Comparison of ENCODE assay signal across 21 cellular contexts in the genomic region with DNA sequence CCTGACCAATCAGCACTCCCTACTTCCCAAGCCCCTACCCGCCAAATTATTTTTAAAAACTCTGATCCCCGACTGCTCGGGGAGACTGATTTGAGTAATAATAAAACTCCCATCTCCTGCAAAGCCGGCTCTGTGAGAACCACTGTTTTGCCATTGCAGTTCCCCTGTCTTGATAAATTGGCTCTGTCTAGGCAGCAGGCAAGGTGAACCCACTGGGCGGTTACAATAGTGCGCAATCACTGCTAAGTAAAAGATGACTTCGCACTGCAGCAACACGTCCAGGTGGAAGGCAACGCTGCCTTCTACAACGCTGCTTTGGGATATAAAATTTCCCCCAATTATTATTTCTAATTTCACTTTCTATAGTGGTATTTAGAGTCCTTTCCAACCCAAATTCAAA. TPM values are rescaled to one million over a fixed set of nuclear protein-coding genes. Genes with fewer than 3 reads are reported as not detected.
"Had no signal": no experiment of that assay in that cellular context is flagged by ENCODE, and none has a peak within 500 bp of the region (broad histone marks: within the 10 kb centered on the region; RNA-seq: fewer than 3 reads in every experiment).

No MANE protein-coding gene starts in this region.

- H3K4me3 ChIP-seq: colonic mucosa, lower lobe of right lung, sigmoid colon, thyroid gland had no signal

- H3K9me3 ChIP-seq: colonic mucosa, lower lobe of right lung, sigmoid colon, thyroid gland had no signal

- H3K9me3 Mint-ChIP-seq: activated naive CD8-positive, alpha-beta T cell treated with anti-CD3 and anti-CD28 coated beads, Interleukin-2, amount 10 ng/mL, durations not matched to agents 7 days and 5 days; activated T-cell treated with anti-CD3 and anti-CD28 coated beads, Interleukin-2, amount 50 U/mL, for 72 hours; brain; central memory CD8-positive, alpha-beta T cell; naive thymus-derived CD8-positive, alpha-beta T cell; stimulated activated memory B cell treated with anti-CD40 and anti-IgM and Interleukin-4, amounts not matched to agents 10 μg/mL and 1 μg/mL and 100 μg/mL, for 72 hours had no signal

- H3K36me3 Mint-ChIP-seq: brain had no signal

- H3K27ac ChIP-seq: colonic mucosa, foreskin keratinocyte, lower lobe of right lung, parathyroid adenoma, sigmoid colon, thyroid gland, VCaP had no signal

- ATAC-seq: foreskin keratinocyte; naive thymus-derived CD8-positive, alpha-beta T cell had no signal

- H3K4me1 Mint-ChIP-seq: central memory CD8-positive, alpha-beta T cell had no signal

- H3K27me3 Mint-ChIP-seq: activated naive CD8-positive, alpha-beta T cell treated with anti-CD3 and anti-CD28 coated beads, Interleukin-2, amount 10 ng/mL, durations not matched to agents 7 days and 5 days; brain; central memory CD8-positive, alpha-beta T cell; naive thymus-derived CD8-positive, alpha-beta T cell; stimulated activated memory B cell treated with anti-CD40 and anti-IgM and Interleukin-4, amounts not matched to agents 10 μg/mL and 1 μg/mL and 100 μg/mL, for 72 hours had no signal

- H3K27ac Mint-ChIP-seq: activated naive CD8-positive, alpha-beta T cell treated with anti-CD3 and anti-CD28 coated beads, Interleukin-2, amount 10 ng/mL, durations not matched to agents 7 days and 5 days; activated T-cell treated with anti-CD3 and anti-CD28 coated beads, Interleukin-2, amount 50 U/mL, for 72 hours; stimulated activated memory B cell treated with anti-CD40 and anti-IgM and Interleukin-4, amounts not matched to agents 10 μg/mL and 1 μg/mL and 100 μg/mL, for 72 hours had no signal

- DNase-seq: activated CD8-positive, alpha-beta memory T cell treated with anti-CD3 and anti-CD28 coated beads, Interleukin-2, amount 50 U/mL, for 4 hours; activated gamma-delta T cell; activated naive CD8-positive, alpha-beta T cell treated with anti-CD3 and anti-CD28 coated beads, Interleukin-2, amount 10 ng/mL, durations not matched to agents 7 days and 5 days; anterior cingulate cortex; colonic mucosa; foreskin keratinocyte; hippocampal formation; lower lobe of right lung; naive thymus-derived CD8-positive, alpha-beta T cell; stimulated activated CD4-positive, alpha-beta T cell treated with anti-CD3 and anti-CD28 coated beads, Interleukin-4, amount 100 ng/mL, for 4 hours; thyroid gland had no signal

- H3K36me3 ChIP-seq: colonic mucosa, lower lobe of right lung, sigmoid colon, thyroid gland had no signal

- H3K4me3 Mint-ChIP-seq: activated naive CD8-positive, alpha-beta T cell treated with anti-CD3 and anti-CD28 coated beads, Interleukin-2, amount 10 ng/mL, durations not matched to agents 7 days and 5 days; activated T-cell treated with anti-CD3 and anti-CD28 coated beads, Interleukin-2, amount 50 U/mL, for 72 hours; brain; central memory CD8-positive, alpha-beta T cell; naive thymus-derived CD8-positive, alpha-beta T cell; stimulated activated memory B cell treated with anti-CD40 and anti-IgM and Interleukin-4, amounts not matched to agents 10 μg/mL and 1 μg/mL and 100 μg/mL, for 72 hours had no signal

- H3K27me3 ChIP-seq: colonic mucosa, foreskin keratinocyte, sigmoid colon, thyroid gland had no signal

RNA-seq across cellular contexts. Expression of a gene that starts 14.4 kb away (rescaled TPM):
- total RNA-seq: fibroblast of lung, mesenteric fat pad, sigmoid colon had no signal
- polyA plus RNA-seq: fibroblast of lung, foreskin keratinocyte, keratinocyte had no signal
